ENCODE assay signal across 34 cellular contexts in the genomic region with DNA sequence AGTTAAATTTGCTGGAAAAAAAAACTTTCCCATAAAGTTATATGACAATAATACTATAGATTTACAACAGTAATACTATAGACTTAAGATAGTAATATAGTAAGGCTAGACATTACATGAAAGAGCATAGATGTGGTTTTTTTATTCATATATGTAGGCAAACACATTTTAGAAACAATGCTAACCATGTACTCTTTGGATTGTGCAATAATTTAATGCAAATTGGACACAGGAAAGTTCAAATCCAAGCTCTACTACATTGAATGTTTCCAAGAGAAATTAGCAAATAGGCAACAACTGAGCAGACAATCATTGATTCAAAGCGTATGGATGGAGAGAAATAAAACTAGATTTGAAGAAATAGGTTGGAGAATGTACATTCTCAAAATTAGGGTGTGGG.
"Had no signal": no experiment of that assay in that cellular context is flagged by ENCODE, and none has a peak within 500 bp of the region (broad histone marks: within the 10 kb centered on the region; RNA-seq: fewer than 3 reads in every experiment).

No MANE protein-coding gene starts in this region.

- DNase-seq: Karpas-422, Kasumi-1, MG63, MM.1S, MV-4-11, NCI-H1048, NCI-H1092, NCI-H1092 treated with DMSO at 0.1 percent for 48 hours, NCI-H1105, NCI-H1105 treated with DMSO at 0.1 percent for 48 hours, NCI-H1417, NCI-H1417 treated with DMSO at 0.1 percent for 48 hours, NCI-H1436, NCI-H1436 treated with DMSO at 0.1 percent for 48 hours, NCI-H146, NCI-H1694, NCI-H1694 treated with DMSO at 0.1 percent for 48 hours, NCI-H187, NCI-H187 treated with DMSO at 0.1 percent for 48 hours, NCI-H1930, NCI-H2029, NCI-H2029 treated with DMSO at 0.1 percent for 48 hours, NCI-H2081, NCI-H2081 treated with DMSO at 0.1 percent for 48 hours, NCI-H2107, NCI-H2171, NCI-H2171 treated with DMSO at 0.1 percent for 48 hours, NCI-H2227 treated with DMSO at 0.1 percent for 48 hours, NCI-H226, NCI-H345, NCI-H446, NCI-H446 treated with DMSO at 0.1 percent for 48 hours, NCI-H510A, NCI-H510A treated with DMSO at 0.1 percent for 48 hours had no signal

- H3K9me3 ChIP-seq: MG63 had no signal

- H3K4me3 ChIP-seq: MG63 had no signal

- H3K36me3 ChIP-seq: MG63 had no signal

- H3K27me3 ChIP-seq: MG63 had no signal
